ENCODE assay signal across 1 cellular context in the genomic region with DNA sequence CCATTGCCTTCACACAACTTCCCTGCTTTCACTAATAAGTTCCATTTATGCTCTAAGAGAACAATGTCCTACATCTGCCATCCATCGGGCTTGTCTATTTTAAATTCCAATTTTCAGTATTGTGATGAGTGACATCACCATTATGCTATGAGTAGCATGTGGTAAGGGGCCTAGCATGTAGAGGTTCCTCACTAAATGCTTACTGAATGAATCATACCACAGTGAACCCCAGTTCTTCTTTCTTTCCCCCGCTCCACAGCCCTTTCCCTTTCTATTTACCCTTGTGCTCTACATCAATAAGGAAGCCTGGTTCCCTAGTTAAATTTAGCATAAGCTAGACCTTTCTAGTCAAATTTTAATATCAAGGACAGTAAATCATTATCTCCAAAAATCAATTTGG.
TF ChIP-seq lines count a peak whose summit lies in the region.

No MANE protein-coding gene starts in this region.

TF ChIP-seq in IMR-90, 13 proteins besides CTCF, POLR2A, EP300 and RAD21 (continued from another document):
- TF ChIP-seq NFE2L2 (IDR thresholded peaks at IDR 0.05; ENCODE audit: low read depth, low read length) = no peak
